8 cellular contexts compared by ENCODE assay signal in genomic region chr22:42537199-42537831, GRCh38. TPM values are rescaled to one million over a fixed set of nuclear protein-coding genes. Genes with fewer than 3 reads are reported as not detected.
DNase-seq lines count a peak whose midpoint lies in the region; ATAC-seq, FAIRE-seq and TF ChIP-seq lines count a peak whose summit lies in the region.
"Not testable (repeated sequence)": the region's sequence is repeated elsewhere in the genome, so short reads cannot be mapped to it uniquely, and the experiment has no call there.

No MANE protein-coding gene starts in this region.

- not testable (repeated sequence) for TF ChIP-seq RAD21 in GM12878 (IDR thresholded peaks at IDR 0.05; ENCODE audit: insufficient read depth, low read depth, low read length)

- not testable (repeated sequence) for H3K79me1 ChIP-seq in neuronal stem cell (ENCODE audit: low read depth, low read length)

- not testable (repeated sequence) for H4K91ac ChIP-seq in neuronal stem cell (ENCODE audit: low read depth, low read length, poor library complexity)

- H2BK15ac ChIP-seq in neuronal stem cell (ENCODE audit: low read length), result not testable (repeated sequence)

- not testable (repeated sequence) for H3K4me1 Mint-ChIP-seq in GM23338
- peaks cover 10 to 34% (median 15%) of the 10 kb centered on the region in 3 donors for H3K4me1 Mint-ChIP-seq in T-cell

- not testable (repeated sequence) for H4K20me1 ChIP-seq in GM23338 (replicated peaks; ENCODE audit: insufficient read depth); GM12878 (ENCODE audit: control insufficient read depth, insufficient read depth)

- H3K27ac Mint-ChIP-seq in GM23338, T-cell: not testable (repeated sequence)

- not testable (repeated sequence) for TF ChIP-seq EP300 in GM12878 (IDR thresholded peaks at IDR 0.05; ENCODE audit: borderline replicate concordance in 1 of 2, control insufficient read depth in 1 of 2, low read depth in 2 of 2, low read length in 2 of 2)

- not testable (repeated sequence) for H3K23ac ChIP-seq in neuronal stem cell (ENCODE audit: low read depth, low read length, poor library complexity)

- not testable (repeated sequence) for H3K14ac ChIP-seq in neuronal stem cell (ENCODE audit: low read length)

- H3K27me3 Mint-ChIP-seq in GM23338 (ENCODE audit: insufficient read depth, low read depth, poor library complexity); T-cell: not testable (repeated sequence)

- H3K36me3 ChIP-seq in GM23338 (ENCODE audit: insufficient read depth); GM12878 (ENCODE audit: control insufficient read depth in 2 of 2, insufficient read depth in 2 of 2, low read length in 1 of 2); neuronal stem cell (replicated peaks in 1 of 2; ENCODE audit: control insufficient read depth in 2 of 2, insufficient read depth in 2 of 2, low read length in 2 of 2); vagina: not testable (repeated sequence)

- BruUV-seq in GM12878 (replicated peaks; lab: Mats Ljungman, UMichigan), result TSS peak; percentile 85

- not testable (repeated sequence) for H2BK120ac ChIP-seq in neuronal stem cell (ENCODE audit: low read depth, low read length)

- RAD21 ChIA-PET in GM12878 (lab: Charles Lee; ENCODE audit: unreplicated experiment), result not testable (repeated sequence)

- H3K4me3 Mint-ChIP-seq in GM23338, T-cell: not testable (repeated sequence)

- in situ Hi-C loops in GM12878 (cut with MboI), result not testable (repeated sequence)

- H3K27ac ChIP-seq in GM23338 (ENCODE audit: low read depth); neuronal stem cell (replicated peaks; ENCODE audit: low read length): not testable (repeated sequence)
- peak overlapping the region; percentile 72 for H3K27ac ChIP-seq in GM12878 (ENCODE audit: control insufficient read depth, insufficient read depth)
- H3K27ac ChIP-seq in vagina, result peak overlapping the region; percentile 55

- H3K27me3 ChIP-seq in GM23338 (ENCODE audit: insufficient read depth); GM12878 (replicated peaks in 1 of 2; ENCODE audit: control insufficient read depth in 2 of 2, insufficient read depth in 2 of 2, low read length in 1 of 2); neuronal stem cell (ENCODE audit: control insufficient read depth in 3 of 3, insufficient read depth in 3 of 3, low read depth in 1 of 3, low read length in 3 of 3); vagina: not testable (repeated sequence)

- not testable (repeated sequence) for H3K4ac ChIP-seq in neuronal stem cell (ENCODE audit: low read length)

- not testable (repeated sequence) for H3K9me3 ChIP-seq in GM12878 (replicated peaks; ENCODE audit: control insufficient read depth, insufficient read depth, low read length); neuronal stem cell (replicated peaks in 1 of 2; ENCODE audit: control insufficient read depth in 2 of 2, insufficient read depth in 1 of 2, low read depth in 1 of 2, low read length in 2 of 2); vagina

- H3F3A ChIP-seq in GM23338 (replicated peaks; ENCODE audit: low read depth), result not testable (repeated sequence)

- DNase-seq in GM23338 (ENCODE audit: low spot score); T-cell; GM12878 (ENCODE audit: low read depth, low spot score); left cardiac atrium; neuronal stem cell (ENCODE audit: low spot score); vagina (ENCODE audit: extremely low spot score in 2 of 2): not testable (repeated sequence)

- H3K9me3 Mint-ChIP-seq in GM23338, T-cell: not testable (repeated sequence)

- POLR2A ChIA-PET in T-cell (lab: Charles Lee), result not testable (repeated sequence)
- POLR2A ChIA-PET in GM12878 (lab: Charles Lee), result interaction anchor here (0.6 kb wide), 1 partner anchor 16 kb away, joined by 5 read pairs; no protein-coding TSS in a partner anchor

- not testable (repeated sequence) for TF ChIP-seq CTCF in GM23338 (conservative IDR thresholded peaks at IDR 0.05; ENCODE audit: low read depth in 2 of 2); GM12878 (IDR thresholded peaks at IDR 0.05 in 2 of 3, conservative IDR thresholded peaks at IDR 0.05 in 1 of 3; ENCODE audit: control insufficient read depth in 2 of 3, extremely low read depth in 1 of 3, insufficient read depth in 1 of 3, low read depth in 3 of 3, low read length in 3 of 3); vagina (IDR thresholded peaks at IDR 0.05)

- SMC1A ChIA-PET in GM12878 (lab: Charles Lee; ENCODE audit: uncharacterized antibody, unreplicated experiment), result interaction anchor here (0.9 to 1.4 kb wide), 4 partner anchors 11 to 363 kb away, joined by 3 to 5 read pairs (median 4); no protein-coding TSS in a partner anchor

- intact Hi-C loops in GM12878 (cut with micrococcal nuclease; ENCODE audit: unreplicated experiment); left cardiac atrium (cut with DNase I); vagina (cut with DNase I): not testable (repeated sequence)

- H3K79me2 ChIP-seq in GM23338 (replicated peaks; ENCODE audit: insufficient read depth); GM12878 (ENCODE audit: control insufficient read depth, insufficient read depth, low read length): not testable (repeated sequence)

- not testable (repeated sequence) for H3K4me3 ChIP-seq in GM23338; GM12878; neuronal stem cell (ENCODE audit: low read length in 2 of 2); vagina

- H3K9ac ChIP-seq in GM12878 (ENCODE audit: control insufficient read depth, insufficient read depth, low read length), result 0 out of 2 replicates have a peak overlapping the region, but pooled peaks have one; percentile 27
- not testable (repeated sequence) for H3K9ac ChIP-seq in neuronal stem cell (ENCODE audit: low read depth, low read length, poor library complexity)

- H2BK5ac ChIP-seq in neuronal stem cell (ENCODE audit: low read length), result not testable (repeated sequence)

- not testable (repeated sequence) for TF ChIP-seq POLR2A in GM12878 (IDR thresholded peaks at IDR 0.05; ENCODE audit: low read depth, low read length); vagina (IDR thresholded peaks at IDR 0.05)

- not testable (repeated sequence) for H3K9me2 ChIP-seq in GM23338 (ENCODE audit: insufficient read depth)

- ATAC-seq in GM18519 (IDR thresholded peaks at IDR 0.05; ENCODE audit: low FRiP score, unreplicated experiment) (peak; percentile 41), GM23338 (peak; percentile 77), HG03571 (IDR thresholded peaks at IDR 0.05; ENCODE audit: unreplicated experiment) (peak; percentile 53), T-cell (replicated peaks in 1 of 4) (peak in 3 of 4 experiments; percentile 18 to 56 (median 29)), GM12878 (peak; percentile 81), left cardiac atrium (peak; percentile 82 to 93)

- H2BK12ac ChIP-seq in neuronal stem cell (ENCODE audit: low read length), result not testable (repeated sequence)

- not testable (repeated sequence) for H2AK5ac ChIP-seq in neuronal stem cell (ENCODE audit: low read depth, low read length)

- H4K8ac ChIP-seq in neuronal stem cell (ENCODE audit: low read depth, low read length), result not testable (repeated sequence)

- H3K4me2 ChIP-seq in GM23338; neuronal stem cell (ENCODE audit: insufficient read depth, low read length, poor library complexity, severe bottlenecking): not testable (repeated sequence)
- H3K4me2 ChIP-seq in GM12878 (ENCODE audit: control insufficient read depth, insufficient read depth), result peak overlapping the region; percentile 66; the same call in 1 of the 2 replicates

- CTCF ChIA-PET in T-cell (lab: Charles Lee) (interaction anchor here (0.6 kb wide), 2 partner anchors 10 to 51 kb away, joined by 3 read pairs; no protein-coding TSS in a partner anchor), GM12878 (lab: Yijun Ruan, JAX) (interaction anchor here (1.0 to 1.1 kb wide), 3 partner anchors 15 to 77 kb away, joined by 3 to 4 read pairs (median 3); partner anchors contain the start of gene POLDIP3)

- H2AFZ ChIP-seq in GM23338 (peak overlapping the region; percentile 89), neuronal stem cell (ENCODE audit: low read length) (peak overlapping the region; percentile 72)
- not testable (repeated sequence) for H2AFZ ChIP-seq in GM12878 (ENCODE audit: control insufficient read depth, low read depth, low read length)

- not testable (repeated sequence) for FAIRE-seq in GM12878 (lab: Jason Lieb, UNC)

- not testable (repeated sequence) for H3K36me3 Mint-ChIP-seq in GM23338 (ENCODE audit: low read depth); T-cell

- not testable (repeated sequence) for H3K18ac ChIP-seq in neuronal stem cell (ENCODE audit: low read length)

- not testable (repeated sequence) for H3K4me1 ChIP-seq in GM23338 (ENCODE audit: insufficient read depth); neuronal stem cell (ENCODE audit: control insufficient read depth in 2 of 2, insufficient read depth in 1 of 2, low read depth in 1 of 2, low read length in 2 of 2); vagina
- peaks cover 30% of the 10 kb centered on the region for H3K4me1 ChIP-seq in GM12878 (ENCODE audit: control insufficient read depth, insufficient read depth, low read length)

- WGBS in GM12878 (ENCODE audit: insufficient coverage, insufficient replicate concordance, low lambda C conversion rate, missing lambda C conversion rate), result 25% methylated on average over 7 of the region's 14 CpGs
- no CpG with 5 or more reads among the region's 14 CpGs for WGBS in neuronal stem cell (ENCODE audit: extremely low coverage in 2 of 2, insufficient read length in 2 of 2, insufficient replicate concordance in 1 of 2), 2 donors

RNA-seq across cellular contexts. Expression of gene SERHL2, which starts 16.4 kb away (rescaled TPM):
- total RNA-seq in GM23338 (2014; rRNA removed; shearing (Covaris generic)), result 1.5 and 1.7 TPM in 2 replicates
- polyA plus RNA-seq in GM23338 (2016; fragmentation: Nextera tagmentation; extraction: Ambion mirVana) (2.1 TPM in 2 replicates), GM12878 (2011; rRNA removed) (0.97 and 1.6 TPM in 2 replicates), GM12878 (2014; fragmentation: Illumina TruSeq; extraction: Trizol) (1.1 and 3.6 TPM in 2 replicates), GM12878 (2014; fragmentation: Nextera tagmentation; extraction: Ambion mirVana) (under 1 TPM; 0.63 to 0.93 TPM), GM12878 (2014; rRNA removed) (1.3 TPM in 2 replicates), GM12878 (2016; fragmentation: Nextera tagmentation; extraction: Ambion mirVana) (1 to 10 TPM; 1.7 to 1.8 TPM)
- total RNA-seq in T-cell (1 to 10 TPM in 3 of 5 donors, under 1 TPM in 2; 0.70 to 1.6 (median 1.0) TPM), GM12878 (2014; rRNA removed) (1.3 and 2.0 TPM in 2 replicates), GM12878 (2014; rRNA removed; fragmentation: Illumina TruSeq; extraction: Trizol) (0.64 and 1.1 TPM in 2 replicates), GM12878 (2021) (0.69 and 1.0 TPM in 2 replicates), left cardiac atrium (1 to 10 TPM; 1.4 to 2.1 TPM), vagina (4.4 TPM)
- 2.4 and 3.3 TPM in 2 replicates for total RNA-seq in GM12878 (2013; cell fraction: nucleolus; rRNA removed)
- polyA plus RNA-seq in GM12878 (2011; ENCODE audit: low read depth), result 0.80 TPM
- 0.63 and 1.5 TPM in 2 replicates for polyA plus RNA-seq in GM12878 (2011; cell fraction: cytosol; rRNA removed)
- polyA plus RNA-seq in GM12878 (2011; cell fraction: nucleus; rRNA removed), result 1.4 and 1.6 TPM in 2 replicates
- polyA plus RNA-seq in GM12878 (2012), result 0.90 and 1.1 TPM in 2 replicates
- 0.73 and 1.8 TPM in 2 replicates for polyA minus RNA-seq in GM12878 (2011; rRNA and poly(A)+ RNA removed)
- polyA minus RNA-seq in GM12878 (2011; cell fraction: cytosol; rRNA and poly(A)+ RNA removed), result not detected in 2 replicates
- not detected in 2 replicates for polyA minus RNA-seq in GM12878 (2011; cell fraction: nucleus; rRNA and poly(A)+ RNA removed)
- 0.28 TPM for polyA plus RNA-seq in neuronal stem cell (2013, experiment 1 of 2)
- polyA plus RNA-seq in neuronal stem cell (2013, experiment 2 of 2), result 0.22 TPM

RNA-seq across cellular contexts. Expression of gene RRP7A, which starts 17.7 kb away (rescaled TPM):
- total RNA-seq in GM23338 (2014; rRNA removed; shearing (Covaris generic)), result 51.9 and 59.2 TPM in 2 replicates
- polyA plus RNA-seq in GM23338 (2016; fragmentation: Nextera tagmentation; extraction: Ambion mirVana) (48.1 and 48.9 TPM in 2 replicates), GM12878 (2011; rRNA removed) (23.9 and 41.4 TPM in 2 replicates), GM12878 (2014; fragmentation: Illumina TruSeq; extraction: Trizol) (38.1 and 49.7 TPM in 2 replicates), GM12878 (2014; fragmentation: Nextera tagmentation; extraction: Ambion mirVana) (10 to 100 TPM in 1 of 2 experiments, 1 to 10 TPM in 1; 2.9 to 12.3 TPM), GM12878 (2014; rRNA removed) (41.7 and 45.1 TPM in 2 replicates), GM12878 (2016; fragmentation: Nextera tagmentation; extraction: Ambion mirVana) (100 to 1,000 TPM in 1 of 2 experiments, 10 to 100 TPM in 1; 88.9 to 114 TPM)
- total RNA-seq in T-cell (10 to 100 TPM; 51.2 to 84.9 (median 54.4) TPM), GM12878 (2014; rRNA removed) (42.4 and 42.7 TPM in 2 replicates), GM12878 (2014; rRNA removed; fragmentation: Illumina TruSeq; extraction: Trizol) (34.8 and 38.1 TPM in 2 replicates), GM12878 (2021) (73.9 and 84.9 TPM in 2 replicates), left cardiac atrium (10 to 100 TPM; 21.1 to 26.6 TPM), vagina (20.6 TPM)
- total RNA-seq in GM12878 (2013; cell fraction: nucleolus; rRNA removed), result 24.1 and 27.7 TPM in 2 replicates
- 10.3 TPM for polyA plus RNA-seq in GM12878 (2011; ENCODE audit: low read depth)
- polyA plus RNA-seq in GM12878 (2011; cell fraction: cytosol; rRNA removed), result 33.2 and 45.5 TPM in 2 replicates
- polyA plus RNA-seq in GM12878 (2011; cell fraction: nucleus; rRNA removed), result 22.8 and 28.8 TPM in 2 replicates
- polyA plus RNA-seq in GM12878 (2012), result 18.6 and 23.1 TPM in 2 replicates
- polyA minus RNA-seq in GM12878 (2011; rRNA and poly(A)+ RNA removed), result 15.7 and 24.9 TPM in 2 replicates
- polyA minus RNA-seq in GM12878 (2011; cell fraction: cytosol; rRNA and poly(A)+ RNA removed), result 7.2 and 10.6 TPM in 2 replicates
- polyA minus RNA-seq in GM12878 (2011; cell fraction: nucleus; rRNA and poly(A)+ RNA removed), result 9.7 and 20.3 TPM in 2 replicates
- 10.9 TPM for polyA plus RNA-seq in neuronal stem cell (2013, experiment 1 of 2)
- polyA plus RNA-seq in neuronal stem cell (2013, experiment 2 of 2), result 10.8 TPM

Comparison
In these comparisons a context has a peak if more than half of its experiments do, and no peak if none do; other contexts are left out.
1. ATAC-seq: peak in every context shown above with its lines; median percentile 88 in left cardiac atrium; 81 in GM12878; 77 in GM23338; 53 in HG03571; 41 in GM18519; 29 in T-cell.